ENCODE assay signal across 8 cellular contexts in genomic region chr19:31350033-31350692, GRCh38. TPM values are rescaled to one million over a fixed set of nuclear protein-coding genes. Genes with fewer than 3 reads are reported as not detected.
DNase-seq lines count a peak whose midpoint lies in the region; ATAC-seq and TF ChIP-seq lines count a peak whose summit lies in the region.

No MANE protein-coding gene starts in this region.

- H4K91ac ChIP-seq in mesenchymal stem cell (ENCODE audit: low read length), result peak overlapping the region; percentile 90

- H3K27ac Mint-ChIP-seq in MCF 10A (ENCODE audit: low read depth, unreplicated experiment), result no peak overlapping the region

- peaks cover 12% of the 10 kb centered on the region for H3K36me3 Mint-ChIP-seq in MCF 10A (ENCODE audit: insufficient read depth, unreplicated experiment)

- H3K4me3 ChIP-seq in breast epithelium, result peak overlapping the region; percentile 88 to 97 (median 96)
- H3K4me3 ChIP-seq in coronary artery, result peak overlapping the region; percentile 84
- H3K4me3 ChIP-seq in mesenchymal stem cell (ENCODE audit: insufficient read depth in 1 of 2, low read depth in 1 of 2, low read length in 2 of 2), result peak overlapping the region; percentile 88 to 93
- peak overlapping the region; percentile 98 to 99 for H3K4me3 ChIP-seq in aorta (ENCODE audit: low read length in 2 of 2)

- H3K4me1 ChIP-seq in breast epithelium (peaks cover 0 to 5% of the 10 kb centered on the region in 2 donors), mesenchymal stem cell (ENCODE audit: control insufficient read depth, insufficient read depth, low read depth, low read length) (peaks cover 35% of the 10 kb centered on the region), aorta (ENCODE audit: control insufficient read depth in 1 of 2, insufficient read depth in 2 of 2, low read length in 2 of 2) (no peaks in the 10 kb centered on the region)

- H3K14ac ChIP-seq in mesenchymal stem cell (ENCODE audit: low read length in 2 of 2), result peak overlapping the region; percentile 63 to 84

- intact Hi-C loops in breast epithelium (cut with DNase I; ENCODE audit: low total_unique reads) (loop anchor here (5.0 kb wide), 1 partner anchor 1288 kb away; no protein-coding TSS in a partner anchor), MCF 10A (cut with micrococcal nuclease) (no loop called here), aorta (cut with DNase I) (loop anchor here in 1 of 2 donors (10.0 kb wide), 1 partner anchor 1225 kb away; no protein-coding TSS in a partner anchor)

- H2AFZ ChIP-seq in mesenchymal stem cell (ENCODE audit: low read depth, low read length), result peak overlapping the region; percentile 8

- peak overlapping the region; percentile 96 for H4K8ac ChIP-seq in mesenchymal stem cell (ENCODE audit: low read length)

- H3K36me3 ChIP-seq in breast epithelium (no peaks in the 10 kb centered on the region), mesenchymal stem cell (ENCODE audit: control insufficient read depth in 1 of 2, insufficient read depth in 2 of 2, low read depth in 1 of 2, low read length in 2 of 2) (peaks cover 0 to 8% of the 10 kb centered on the region in 2 experiments), aorta (ENCODE audit: control insufficient read depth in 1 of 2, insufficient read depth in 2 of 2, low read length in 1 of 2) (no peaks in the 10 kb centered on the region)

- H2BK15ac ChIP-seq in mesenchymal stem cell (ENCODE audit: low read depth, poor library complexity, severe bottlenecking), result peak overlapping the region; percentile 88

- TF ChIP-seq POLR2A in breast epithelium (IDR thresholded peaks at IDR 0.05), result no peak

- no peak overlapping the region for H2BK12ac ChIP-seq in mesenchymal stem cell (ENCODE audit: low read length in 2 of 2)

- peaks cover 31% of the 10 kb centered on the region for H3K79me1 ChIP-seq in mesenchymal stem cell (replicated peaks; ENCODE audit: low read length, poor library complexity, severe bottlenecking)

- TF ChIP-seq CTCF in breast epithelium (IDR thresholded peaks at IDR 0.05) (no peak), MCF 10A (IDR thresholded peaks at IDR 0.05; ENCODE audit: unreplicated experiment) (no peak), coronary artery (IDR thresholded peaks at IDR 0.05) (no peak)

- no TSS peak for BruUV-seq in MCF 10A (replicated peaks; lab: Mats Ljungman, UMichigan)

- peak overlapping the region; percentile 92 to 96 for H3K18ac ChIP-seq in mesenchymal stem cell (ENCODE audit: low read depth in 1 of 2, low read length in 2 of 2)

- H3K9ac ChIP-seq in mesenchymal stem cell (ENCODE audit: low read length), result peak overlapping the region; percentile 95

- 2% methylated on average over 23 of the region's 61 CpGs for WGBS in mesenchymal stem cell
- WGBS in aorta, 2 donors, result 0 to 1% methylated on average over 36 to 61 of the region's 61 CpGs

- H2BK5ac ChIP-seq in mesenchymal stem cell (ENCODE audit: low read depth, low read length, poor library complexity, severe bottlenecking), result peak overlapping the region; percentile 96

- H3K9me3 ChIP-seq in breast epithelium (no peaks in the 10 kb centered on the region), mesenchymal stem cell (ENCODE audit: control insufficient read depth, low read length) (no peaks in the 10 kb centered on the region), aorta (ENCODE audit: control insufficient read depth, low read length) (no peaks in the 10 kb centered on the region)

- ATAC-seq in aorta (ENCODE audit: low FRiP score) (peak; percentile 53), GM19324 (IDR thresholded peaks at IDR 0.05; ENCODE audit: low FRiP score, unreplicated experiment) (no peak), HG02798 (IDR thresholded peaks at IDR 0.05; ENCODE audit: poor library complexity, unreplicated experiment) (no peak)

- POLR2A ChIA-PET in MCF 10A (lab: Yijun Ruan, JAX), result no interaction called here

- CTCF ChIA-PET in MCF 10A (lab: Yijun Ruan, JAX), result interaction anchor here (0.6 kb wide), 1 partner anchor 675 kb away, joined by 3 read pairs; no protein-coding TSS in a partner anchor

- peaks cover 0 to 10% of the 10 kb centered on the region in 2 donors for H3K27me3 ChIP-seq in breast epithelium
- H3K27me3 ChIP-seq in mesenchymal stem cell (ENCODE audit: control insufficient read depth in 1 of 2, insufficient read depth in 1 of 2, low read length in 2 of 2), result peaks cover 0 to 27% of the 10 kb centered on the region in 2 experiments
- no peaks in the 10 kb centered on the region for H3K27me3 ChIP-seq in aorta (ENCODE audit: control insufficient read depth in 1 of 2, insufficient read depth in 2 of 2, low read length in 1 of 2)

- H3K4me1 Mint-ChIP-seq in MCF 10A (ENCODE audit: insufficient read depth, unreplicated experiment), result no peaks in the 10 kb centered on the region

- no peak overlapping the region for H2AK5ac ChIP-seq in mesenchymal stem cell (ENCODE audit: low read length, severe bottlenecking)

- H3K27ac ChIP-seq in breast epithelium (peak overlapping the region; percentile 85 to 93), coronary artery (peak overlapping the region; percentile 73 to 88), mesenchymal stem cell (ENCODE audit: low read length, poor library complexity, severe bottlenecking) (peak overlapping the region; percentile 56), aorta (ENCODE audit: low read depth in 1 of 2, low read length in 2 of 2) (no peak overlapping the region)

- no peak overlapping the region for H3K4me3 Mint-ChIP-seq in MCF 10A (ENCODE audit: unreplicated experiment)

- peak overlapping the region in 1 of 2 experiments; percentile 94 for H3K23ac ChIP-seq in mesenchymal stem cell (ENCODE audit: low read length in 2 of 2)

- H3K4ac ChIP-seq in mesenchymal stem cell (ENCODE audit: low read depth in 1 of 2, low read length in 2 of 2), result peak overlapping the region; percentile 77 to 97

- peak overlapping the region; percentile 100 for H2BK120ac ChIP-seq in mesenchymal stem cell (ENCODE audit: low read depth, low read length)

- no peak for DNase-seq in breast epithelium (ENCODE audit: low spot score in 2 of 2)
- no peak for DNase-seq in MCF 10A (ENCODE audit: unreplicated experiment)
- peak; percentile 84 for DNase-seq in coronary artery (ENCODE audit: low spot score)
- DNase-seq in mesenchymal stem cell, result peak; percentile 58
- DNase-seq in aorta, result peak; percentile 71 to 82
- DNase-seq in stimulated activated naive CD4-positive, alpha-beta T cell (lab: John Stamatoyannopoulos, UW), result no peak

- H3K27me3 Mint-ChIP-seq in MCF 10A (ENCODE audit: insufficient read depth, unreplicated experiment), result no peaks in the 10 kb centered on the region

- peak overlapping the region; percentile 20 for H3K4me2 ChIP-seq in mesenchymal stem cell (ENCODE audit: low read length, poor library complexity, severe bottlenecking)

- H3K9me3 Mint-ChIP-seq in MCF 10A (ENCODE audit: unreplicated experiment), result peaks cover 12% of the 10 kb centered on the region

RNA-seq across cellular contexts. Expression of gene TSHZ3, which starts 0.9 kb away (rescaled TPM):
- total RNA-seq in breast epithelium (1 to 10 TPM; 3.7 to 9.8 (median 8.3) TPM), MCF 10A (2022) (not detected in 2 replicates), aorta (10 to 100 TPM; 16.4 to 20.6 TPM)
- polyA plus RNA-seq in mesenchymal stem cell (2013, experiment 1 of 2), result 28.5 TPM
- polyA plus RNA-seq in mesenchymal stem cell (2013, experiment 2 of 2), result 27.9 TPM
- polyA plus RNA-seq in aorta, result 1 to 10 TPM; 3.0 to 5.1 TPM

Comparison
In these comparisons a context has a peak if more than half of its experiments do, and no peak if none do; other contexts are left out.
1. DNase-seq: peak in coronary artery (single experiment), mesenchymal stem cell (single experiment) and aorta (2 of 2); none in breast epithelium (0 of 2), MCF 10A (single experiment) and stimulated activated naive CD4-positive, alpha-beta T cell (0 of 6).
2. H3K27ac ChIP-seq: peak in breast epithelium (2 of 2), coronary artery (2 of 2) and mesenchymal stem cell (single experiment); none in aorta (0 of 2).
3. Peak in every context shown above with its lines, with median percentiles within 50 percentile points of each other: H3K4me3 ChIP-seq.